Comparison of ENCODE assay signal across 1 cellular context in the genomic region with DNA sequence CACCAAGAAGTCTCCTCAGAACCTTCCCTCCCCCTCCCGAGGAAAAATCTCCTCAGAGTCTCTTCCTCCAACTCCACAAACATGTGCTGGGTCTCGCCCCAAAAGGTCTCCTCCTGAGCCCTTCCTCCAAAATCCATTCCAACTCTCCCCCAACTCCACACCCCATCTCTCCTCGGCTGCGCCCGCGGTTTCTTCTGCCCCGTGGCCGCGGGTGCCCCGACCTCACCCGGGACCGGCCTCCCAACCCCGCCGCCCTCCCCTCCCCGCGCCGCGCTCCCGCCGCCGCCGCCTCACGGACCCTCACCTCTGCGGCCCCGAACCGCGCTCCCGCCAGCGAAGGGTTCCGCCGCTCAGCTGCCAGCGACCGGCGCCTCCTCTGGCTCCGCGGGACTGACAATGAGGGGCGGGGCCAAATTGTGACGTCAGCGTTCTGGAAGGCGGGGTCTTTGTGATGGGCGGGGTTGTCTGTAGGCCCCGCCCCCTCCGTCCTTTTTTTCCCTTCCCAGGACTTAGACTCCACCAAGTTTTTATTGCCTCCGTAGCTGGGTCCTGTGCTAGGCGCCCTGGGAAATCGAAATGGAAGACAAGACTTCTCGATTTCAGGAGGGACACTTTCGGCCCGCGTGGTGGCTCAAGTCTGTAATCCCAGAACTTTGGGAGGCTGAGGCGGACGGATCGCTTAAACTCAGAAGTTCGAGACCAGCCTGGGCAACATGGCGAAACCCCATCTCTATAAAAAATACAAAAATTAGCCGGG.
A peak's percentile ranks its signal among the peaks of the same experiment; 100 is the strongest.
TF ChIP-seq lines count a peak whose summit lies in the region.

Gene LUZP1 (minus strand): TSS at position 395 of the 757 bp plus-strand sequence.

TF ChIP-seq in GM12878, 131 proteins besides CTCF, POLR2A, EP300 and RAD21 (continued from another document):
- no peak for TF ChIP-seq CEBPZ (IDR thresholded peaks at IDR 0.05; ENCODE audit: low read depth, low read length)
- TF ChIP-seq MYB (IDR thresholded peaks at IDR 0.05; ENCODE audit: borderline replicate concordance, low read depth, low read length): no peak
- TF ChIP-seq, protein P1, sequence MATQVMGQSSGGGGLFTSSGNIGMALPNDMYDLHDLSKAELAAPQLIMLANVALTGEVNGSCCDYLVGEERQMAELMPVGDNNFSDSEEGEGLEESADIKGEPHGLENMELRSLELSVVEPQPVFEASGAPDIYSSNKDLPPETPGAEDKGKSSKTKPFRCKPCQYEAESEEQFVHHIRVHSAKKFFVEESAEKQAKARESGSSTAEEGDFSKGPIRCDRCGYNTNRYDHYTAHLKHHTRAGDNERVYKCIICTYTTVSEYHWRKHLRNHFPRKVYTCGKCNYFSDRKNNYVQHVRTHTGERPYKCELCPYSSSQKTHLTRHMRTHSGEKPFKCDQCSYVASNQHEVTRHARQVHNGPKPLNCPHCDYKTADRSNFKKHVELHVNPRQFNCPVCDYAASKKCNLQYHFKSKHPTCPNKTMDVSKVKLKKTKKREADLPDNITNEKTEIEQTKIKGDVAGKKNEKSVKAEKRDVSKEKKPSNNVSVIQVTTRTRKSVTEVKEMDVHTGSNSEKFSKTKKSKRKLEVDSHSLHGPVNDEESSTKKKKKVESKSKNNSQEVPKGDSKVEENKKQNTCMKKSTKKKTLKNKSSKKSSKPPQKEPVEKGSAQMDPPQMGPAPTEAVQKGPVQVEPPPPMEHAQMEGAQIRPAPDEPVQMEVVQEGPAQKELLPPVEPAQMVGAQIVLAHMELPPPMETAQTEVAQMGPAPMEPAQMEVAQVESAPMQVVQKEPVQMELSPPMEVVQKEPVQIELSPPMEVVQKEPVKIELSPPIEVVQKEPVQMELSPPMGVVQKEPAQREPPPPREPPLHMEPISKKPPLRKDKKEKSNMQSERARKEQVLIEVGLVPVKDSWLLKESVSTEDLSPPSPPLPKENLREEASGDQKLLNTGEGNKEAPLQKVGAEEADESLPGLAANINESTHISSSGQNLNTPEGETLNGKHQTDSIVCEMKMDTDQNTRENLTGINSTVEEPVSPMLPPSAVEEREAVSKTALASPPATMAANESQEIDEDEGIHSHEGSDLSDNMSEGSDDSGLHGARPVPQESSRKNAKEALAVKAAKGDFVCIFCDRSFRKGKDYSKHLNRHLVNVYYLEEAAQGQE (IDR thresholded peaks at IDR 0.05; ENCODE audit: low read depth, low read length): peak; percentile 8; the same call in 1 of the 2 replicates
- no peak for TF ChIP-seq NR2C1 (IDR thresholded peaks at IDR 0.05)
- TF ChIP-seq MXI1 (IDR thresholded peaks at IDR 0.05; ENCODE audit: low read depth, low read length): no peak
- TF ChIP-seq ELK1 (IDR thresholded peaks at IDR 0.05; ENCODE audit: low read depth, low read length): no peak
- TF ChIP-seq ZNF384 (IDR thresholded peaks at IDR 0.05; ENCODE audit: borderline replicate concordance, low read depth, low read length): no peak
- peak; percentile 38; the same call in 1 of the 2 replicates for TF ChIP-seq NR2F1 (conservative IDR thresholded peaks at IDR 0.05)
- no peak for TF ChIP-seq TCF7 (IDR thresholded peaks at IDR 0.05; ENCODE audit: borderline replicate concordance)
- TF ChIP-seq IKZF2 (IDR thresholded peaks at IDR 0.05): 0 out of 4 replicates have a peak, but pooled peaks of 1 of the 2 experiments have one; percentile 10
- TF ChIP-seq SIN3A (IDR thresholded peaks at IDR 0.05; ENCODE audit: low read depth, low read length): peak; percentile 44; the same call in 1 of the 2 replicates
- TF ChIP-seq HDGF (IDR thresholded peaks at IDR 0.05): no peak
- TF ChIP-seq NBN (IDR thresholded peaks at IDR 0.05): peak; percentile 79
- TF ChIP-seq RELB (IDR thresholded peaks at IDR 0.05; ENCODE audit: low read depth): no peak
- peak; percentile 22; the same call in 1 of the 2 replicates for TF ChIP-seq GATAD2B (conservative IDR thresholded peaks at IDR 0.05; ENCODE audit: low read depth)
- TF ChIP-seq RELA (IDR thresholded peaks at IDR 0.05; ENCODE audit: borderline replicate concordance, partially characterized antibody): peak; percentile 20
